ENCODE assay signal across 14 cellular contexts in genomic region chr10:128000660-128001059, GRCh38.
A peak's percentile ranks its signal among the peaks of the same experiment; 100 is the strongest.
DNase-seq lines count a peak whose midpoint lies in the region; ATAC-seq, FAIRE-seq and TF ChIP-seq lines count a peak whose summit lies in the region.
"Had no signal": no experiment of that assay in that cellular context is flagged by ENCODE, and none has a peak within 500 bp of the region (broad histone marks: within the 10 kb centered on the region; RNA-seq: fewer than 3 reads in every experiment).

No MANE protein-coding gene starts in this region.

- ATAC-seq in PC-3: peak; percentile 43; the same call in 1 of the 2 replicates
- ATAC-seq in lung (ENCODE audit: insufficient read depth, low FRiP score): peak; percentile 69
- no peak for ATAC-seq in GM18502 (IDR thresholded peaks at IDR 0.05; ENCODE audit: poor library complexity, unreplicated experiment)

- no peak overlapping the region for H3K27ac ChIP-seq in PC-3 (ENCODE audit: low read length)
- H3K27ac ChIP-seq in endothelial cell of umbilical vein (ENCODE audit: insufficient read depth, low read depth, low read length): no peak overlapping the region
- no peak overlapping the region for H3K27ac ChIP-seq in lung (ENCODE audit: low read depth in 1 of 2, low read length in 1 of 2)

- 47 to 77% methylated on average over 4 of the region's 4 CpGs for WGBS in lung, 2 donors

- no peak for TF ChIP-seq POLR2A in endothelial cell of umbilical vein (IDR thresholded peaks at IDR 0.05; ENCODE audit: low read depth, low read length)

- H4K20me1 ChIP-seq in PC-3 (ENCODE audit: low read length) (no peaks in the 10 kb centered on the region), endothelial cell of umbilical vein (replicated peaks; ENCODE audit: control insufficient read depth, extremely low read depth, insufficient read depth, low read length) (no peaks in the 10 kb centered on the region)

- H3K9ac ChIP-seq in PC-3 (ENCODE audit: low read length) (no peak overlapping the region), endothelial cell of umbilical vein (replicated peaks; ENCODE audit: extremely low read depth, insufficient read depth, low read length) (no peak overlapping the region)

- H3K36me3 ChIP-seq in PC-3 (ENCODE audit: low read depth, low read length) (no peaks in the 10 kb centered on the region), endothelial cell of umbilical vein (ENCODE audit: control insufficient read depth in 2 of 2, extremely low read depth in 1 of 2, insufficient read depth in 2 of 2, low read length in 2 of 2) (peaks cover 0 to 14% of the 10 kb centered on the region in 2 experiments), lung (ENCODE audit: control insufficient read depth in 2 of 2, insufficient read depth in 2 of 2, low read length in 2 of 2) (no peaks in the 10 kb centered on the region)

- no peaks in the 10 kb centered on the region for H3F3A ChIP-seq in PC-3 (ENCODE audit: low read length, unreplicated experiment)

- H3K9me3 ChIP-seq in PC-3 (ENCODE audit: low read length) (no peaks in the 10 kb centered on the region), endothelial cell of umbilical vein (replicated peaks; ENCODE audit: control insufficient read depth, insufficient read depth, low read length) (no peaks in the 10 kb centered on the region), lung (ENCODE audit: control insufficient read depth in 2 of 2, insufficient read depth in 1 of 2, low read length in 1 of 2) (no peaks in the 10 kb centered on the region)

- dilution Hi-C loops in endothelial cell of umbilical vein (cut with MboI; ENCODE audit: extremely low pct_ligation_motif_present, low sequenced_read_pairs): no loop called here

- H3K4me1 ChIP-seq in PC-3 (ENCODE audit: insufficient read depth, low read length): no peaks in the 10 kb centered on the region
- H3K4me1 ChIP-seq in endothelial cell of umbilical vein (ENCODE audit: control insufficient read depth, extremely low read depth, insufficient read depth, low read length): peaks cover 32% of the 10 kb centered on the region
- H3K4me1 ChIP-seq in lung (ENCODE audit: control insufficient read depth in 2 of 2, insufficient read depth in 2 of 2, low read length in 2 of 2): peaks cover 7 to 13% of the 10 kb centered on the region in 2 donors

- POLR2A ChIA-PET in PC-3 (lab: Charles Lee; ENCODE audit: unreplicated experiment): no interaction called here
- POLR2A ChIA-PET in endothelial cell of umbilical vein (lab: Charles Lee): interaction anchor here (1.1 kb wide), 1 partner anchor 9 kb away, joined by 3 read pairs; no protein-coding TSS in a partner anchor

- FAIRE-seq in endothelial cell of umbilical vein (lab: Jason Lieb, UNC): peak; percentile 70
- FAIRE-seq: endometrium had no signal

- peaks cover 43% of the 10 kb centered on the region for H3K27me3 ChIP-seq in PC-3 (ENCODE audit: low read length)
- H3K27me3 ChIP-seq in endothelial cell of umbilical vein (ENCODE audit: control insufficient read depth in 2 of 2, insufficient read depth in 2 of 2, low read length in 2 of 2): no peaks in the 10 kb centered on the region
- H3K27me3 ChIP-seq in lung (ENCODE audit: control insufficient read depth, insufficient read depth): no peaks in the 10 kb centered on the region

- H3K79me2 ChIP-seq in PC-3 (ENCODE audit: low read length): no peaks in the 10 kb centered on the region
- peaks cover 98% of the 10 kb centered on the region for H3K79me2 ChIP-seq in endothelial cell of umbilical vein (ENCODE audit: control insufficient read depth, insufficient read depth, low read length)

- H3K4me2 ChIP-seq in PC-3 (ENCODE audit: low read length) (no peak overlapping the region), endothelial cell of umbilical vein (ENCODE audit: insufficient read depth, low read length) (peak overlapping the region; percentile 29)

- peak; percentile 75 for DNase-seq in A172 (ENCODE audit: low spot score)
- DNase-seq in PC-3: peak; percentile 52
- DNase-seq in endothelial cell of umbilical vein (ENCODE audit: low read depth, low spot score): peak; percentile 47
- DNase-seq in lung (ENCODE audit: low spot score): peak; percentile 69
- DNase-seq in CD1c-positive myeloid dendritic cell (ENCODE audit: extremely low spot score): no peak
- no peak for DNase-seq in SKM-1 treated with dmso at 0.1 percent for 144 hours (lab: John Stamatoyannopoulos, UW; ENCODE audit: unreplicated experiment)
- DNase-seq in Ammon's horn (ENCODE audit: low spot score): no peak
- DNase-seq: activated CD4-positive, alpha-beta T cell treated with anti-CD3 and anti-CD28 coated beads, Interleukin-2, amount 10 ng/mL, durations not matched to agents 24 days and 14 days; activated T-cell treated with anti-CD3 and anti-CD28 coated beads, Interleukin-2, amount 50 U/mL, for 48 hours; IMR-90; NCI-H1092 treated with DMSO at 0.1 percent for 48 hours; NCI-H446 treated with DMSO at 0.1 percent for 48 hours had no signal

- TF ChIP-seq CTCF in PC-3 (conservative IDR thresholded peaks at IDR 0.05; ENCODE audit: low read depth, low read length) (no peak), endothelial cell of umbilical vein (IDR thresholded peaks at IDR 0.05; ENCODE audit: extremely low read depth in 1 of 2, insufficient read depth in 1 of 2, low read depth in 1 of 2, low read length in 2 of 2) (no peak), lung (IDR thresholded peaks at IDR 0.05; ENCODE audit: control extremely low read depth, extremely low read depth) (no peak)

- H2AFZ ChIP-seq in PC-3 (ENCODE audit: low read length) (no peak overlapping the region), endothelial cell of umbilical vein (ENCODE audit: low read depth, low read length) (no peak overlapping the region)

- intact Hi-C loops in PC-3 (cut with micrococcal nuclease) (no loop called here), endothelial cell of umbilical vein (cut with micrococcal nuclease) (loop anchor here (1.0 kb wide), 1 partner anchor 9 kb away; no protein-coding TSS in a partner anchor)

- no peak overlapping the region for H3K4me3 ChIP-seq in PC-3 (ENCODE audit: low read length)
- H3K4me3 ChIP-seq in endothelial cell of umbilical vein (replicated peaks in 1 of 3; ENCODE audit: insufficient read depth in 1 of 3, low read depth in 1 of 3, low read length in 3 of 3): no peak overlapping the region
- no peak overlapping the region for H3K4me3 ChIP-seq in lung

- CTCF ChIA-PET in PC-3 (lab: Charles Lee): no interaction called here
- CTCF ChIA-PET in endothelial cell of umbilical vein (lab: Charles Lee): interaction anchor here (1.2 to 2.9 kb wide), 4 partner anchors 9 to 94 kb away, joined by 5 to 26 read pairs (median 14); partner anchors contain the start of gene PTPRE

- BruUV-seq in PC-3 (replicated peaks; lab: Mats Ljungman, UMichigan) (no TSS peak), endothelial cell of umbilical vein (replicated peaks; lab: Mats Ljungman, UMichigan) (no TSS peak)

- H3K9me1 ChIP-seq in endothelial cell of umbilical vein (replicated peaks; ENCODE audit: control insufficient read depth, extremely low read depth, insufficient read depth, low read length): no peaks in the 10 kb centered on the region

- H3K9me2 ChIP-seq in PC-3 (replicated peaks; ENCODE audit: low read length): no peaks in the 10 kb centered on the region

TF ChIP-seq in endothelial cell of umbilical vein, 7 proteins besides CTCF, POLR2A, EP300 and RAD21:
- no peak for TF ChIP-seq MYC (IDR thresholded peaks at IDR 0.05; ENCODE audit: low read depth, low read length)
- no peak for TF ChIP-seq POLR2AphosphoS5 (IDR thresholded peaks at IDR 0.05; ENCODE audit: insufficient read depth, low read depth, low read length)
- no peak for TF ChIP-seq GATA2 (IDR thresholded peaks at IDR 0.05; ENCODE audit: insufficient read depth, insufficient read length, low read depth, low read length)
- no peak for TF ChIP-seq EZH2 (IDR thresholded peaks at IDR 0.05; ENCODE audit: borderline replicate concordance, low read depth, low read length, severe bottlenecking)
- TF ChIP-seq MAX (IDR thresholded peaks at IDR 0.05; ENCODE audit: insufficient read depth, insufficient read length): no peak
- no peak for TF ChIP-seq JUN (IDR thresholded peaks at IDR 0.05; ENCODE audit: borderline replicate concordance, insufficient read depth, insufficient read length, low read depth)
TF ChIP-seq in endothelial cell of umbilical vein: peak in this region for 0.

Comparison
In these comparisons a context has a peak if more than half of its experiments do, and no peak if none do; other contexts are left out.
1. DNase-seq: peak in A172 (single experiment), PC-3 (single experiment), endothelial cell of umbilical vein (single experiment) and lung (single experiment); none in CD1c-positive myeloid dendritic cell (single experiment), SKM-1 treated with dmso at 0.1 percent for 144 hours (single experiment) and Ammon's horn (single experiment).